In the genomic region with DNA sequence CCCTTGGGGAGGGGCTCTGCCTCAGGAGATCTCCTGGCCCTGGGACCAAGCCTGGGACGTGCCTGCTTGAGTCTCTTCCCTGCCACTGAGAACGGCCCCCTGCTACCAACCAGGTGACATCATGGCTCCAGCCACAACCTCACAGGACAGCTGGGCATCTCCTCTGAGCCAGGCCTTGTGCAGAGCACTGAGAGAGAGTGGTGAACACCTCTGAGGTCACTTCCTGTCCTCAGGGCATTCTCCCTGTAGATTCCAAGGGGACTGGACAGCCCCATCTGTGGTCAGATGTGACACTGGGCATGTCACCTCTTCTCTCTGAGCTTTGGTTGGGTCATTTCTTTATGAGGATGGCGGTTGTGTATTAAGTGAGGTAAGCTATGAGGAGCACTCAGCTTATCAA, we compare ENCODE assay signal across 22 cellular contexts.
"Had no signal": no experiment of that assay in that cellular context is flagged by ENCODE, and none has a peak within 500 bp of the region (broad histone marks: within the 10 kb centered on the region; RNA-seq: fewer than 3 reads in every experiment).

No MANE protein-coding gene starts in this region.

- DNase-seq: activated CD4-positive, alpha-beta memory T cell treated with anti-CD3 and anti-CD28 coated beads, Interleukin-2, amount 10 ng/mL, durations not matched to agents 7 days and 5 days; activated CD4-positive, alpha-beta T cell treated with anti-CD3 and anti-CD28 coated beads, Interleukin-2, amount 10 ng/mL, durations not matched to agents 24 days and 14 days; activated CD4-positive, CD25-positive, alpha-beta regulatory T cell treated with anti-CD3 and anti-CD28 coated beads, Interleukin-2, amount 50 U/mL, for 72 hours; activated CD8-positive, alpha-beta memory T cell treated with anti-CD3 and anti-CD28 coated beads, Interleukin-2, amount 50 U/mL, for 48 hours; activated gamma-delta T cell; activated naive CD4-positive, alpha-beta T cell treated with anti-CD3 and anti-CD28 coated beads, Interleukin-2, amount 10 ng/mL, durations not matched to agents 7 days and 5 days; activated T-cell treated with anti-CD3 and anti-CD28 coated beads, Interleukin-2, amount 50 U/mL, for 24 hours; amygdala; central memory CD4-positive, alpha-beta T cell; foreskin fibroblast; head of caudate nucleus; hypothalamus; immature natural killer cell; naive B cell; nephron progenitor cell; ovary; right lobe of liver; stimulated activated CD4-positive, alpha-beta T cell treated with anti-CD3 and anti-CD28 coated beads, Interleukin-4, amount 100 ng/mL, for 1 hour; trophoblast cell; uterus had no signal

- H3K36me3 ChIP-seq: neutrophil, ovary, right lobe of liver, thoracic aorta, uterus had no signal

- H3K9me3 ChIP-seq: neutrophil, ovary, right lobe of liver, thoracic aorta, uterus had no signal

- H3K27me3 ChIP-seq: ovary, right lobe of liver, uterus had no signal

- H3K27ac ChIP-seq: neutrophil, ovary, right lobe of liver, thoracic aorta, uterus had no signal

- H3K4me3 ChIP-seq: ovary, right lobe of liver, thoracic aorta, uterus had no signal

- H3K4me1 ChIP-seq: right lobe of liver, uterus had no signal
